Comparison of ENCODE assay signal across 8 cellular contexts in genomic region chr1:89843279-89844121, GRCh38. TPM values are rescaled to one million over a fixed set of nuclear protein-coding genes. Genes with fewer than 3 reads are reported as not detected.
DNase-seq lines count a peak whose midpoint lies in the region; ATAC-seq, FAIRE-seq and TF ChIP-seq lines count a peak whose summit lies in the region.

No MANE protein-coding gene starts in this region.

- H2BK5ac ChIP-seq in neuronal stem cell (ENCODE audit: low read length) = no peak overlapping the region

- no peaks in the 10 kb centered on the region for H3K9me3 Mint-ChIP-seq in activated T-helper 2 cell treated with anti-CD3 and anti-CD28 coated beads, Interferon-gamma antibody, Interleukin-2, Interleukin-4, amounts not matched to agents 10 μg/mL and 5 μg/mL and 100 μg/mL, durations not matched to agents 14 hours and 24 hours and 36 hours

- H3K27me3 Mint-ChIP-seq in activated T-helper 2 cell treated with anti-CD3 and anti-CD28 coated beads, Interferon-gamma antibody, Interleukin-2, Interleukin-4, amounts not matched to agents 10 μg/mL and 5 μg/mL and 100 μg/mL, durations not matched to agents 14 hours and 24 hours and 36 hours (ENCODE audit: low read depth) = no peaks in the 10 kb centered on the region

- peak overlapping the region; percentile 70 for H3K23ac ChIP-seq in neuronal stem cell (ENCODE audit: low read depth, low read length, poor library complexity)

- H3K36me3 ChIP-seq in neuronal stem cell (replicated peaks in 1 of 2; ENCODE audit: control insufficient read depth in 2 of 2, insufficient read depth in 2 of 2, low read length in 2 of 2) = peaks cover 4 to 89% of the 10 kb centered on the region in 2 donors

- intact Hi-C loops in activated T-helper 2 cell treated with anti-CD3 and anti-CD28 coated beads, Interferon-gamma antibody, Interleukin-2, Interleukin-4, amounts not matched to agents 10 μg/mL and 5 μg/mL and 100 μg/mL, durations not matched to agents 14 hours and 24 hours and 36 hours (cut with micrococcal nuclease) = loop anchor here (1.0 to 5.0 kb wide), 9 partner anchors 12 to 211 kb away; partner anchors contain the start of genes LRRC8C, LRRC8D and ZNF326

- H3K27ac ChIP-seq in neuronal stem cell (replicated peaks; ENCODE audit: low read length) (no peak overlapping the region), temporal lobe (ENCODE audit: low read depth, low read length) (peak overlapping the region; percentile 86)

- H3K4me1 Mint-ChIP-seq in activated T-helper 2 cell treated with anti-CD3 and anti-CD28 coated beads, Interferon-gamma antibody, Interleukin-2, Interleukin-4, amounts not matched to agents 10 μg/mL and 5 μg/mL and 100 μg/mL, durations not matched to agents 14 hours and 24 hours and 36 hours (ENCODE audit: low read depth) = peaks cover 68% of the 10 kb centered on the region

- peak; percentile 13 for TF ChIP-seq CTCF in foreskin fibroblast (IDR thresholded peaks at IDR 0.05; ENCODE audit: low read depth, low read length)

- H3K4me3 Mint-ChIP-seq in activated T-helper 2 cell treated with anti-CD3 and anti-CD28 coated beads, Interferon-gamma antibody, Interleukin-2, Interleukin-4, amounts not matched to agents 10 μg/mL and 5 μg/mL and 100 μg/mL, durations not matched to agents 14 hours and 24 hours and 36 hours (ENCODE audit: low read depth) = peak overlapping the region; percentile 93

- H4K8ac ChIP-seq in neuronal stem cell (ENCODE audit: low read depth, low read length) = no peak overlapping the region

- peaks cover 0 to 2% (median 0%) of the 10 kb centered on the region in 3 experiments for H3K27me3 ChIP-seq in neuronal stem cell (ENCODE audit: control insufficient read depth in 3 of 3, insufficient read depth in 3 of 3, low read depth in 1 of 3, low read length in 3 of 3)

- peak overlapping the region; percentile 94 for H3K27ac Mint-ChIP-seq in activated T-helper 2 cell treated with anti-CD3 and anti-CD28 coated beads, Interferon-gamma antibody, Interleukin-2, Interleukin-4, amounts not matched to agents 10 μg/mL and 5 μg/mL and 100 μg/mL, durations not matched to agents 14 hours and 24 hours and 36 hours

- peaks cover 3 to 5% of the 10 kb centered on the region in 2 donors for H3K4me1 ChIP-seq in neuronal stem cell (ENCODE audit: control insufficient read depth in 2 of 2, insufficient read depth in 1 of 2, low read depth in 1 of 2, low read length in 2 of 2)

- H3K36me3 Mint-ChIP-seq in activated T-helper 2 cell treated with anti-CD3 and anti-CD28 coated beads, Interferon-gamma antibody, Interleukin-2, Interleukin-4, amounts not matched to agents 10 μg/mL and 5 μg/mL and 100 μg/mL, durations not matched to agents 14 hours and 24 hours and 36 hours (ENCODE audit: low read depth) = peaks cover 42% of the 10 kb centered on the region

- no peak overlapping the region for H2AFZ ChIP-seq in neuronal stem cell (ENCODE audit: low read length)

- WGBS in neuronal stem cell (ENCODE audit: extremely low coverage in 2 of 2, insufficient read length in 2 of 2, insufficient replicate concordance in 1 of 2), 2 donors = no CpG with 5 or more reads among the region's 63 CpGs

- peak overlapping the region; percentile 22 for H2AK5ac ChIP-seq in neuronal stem cell (ENCODE audit: low read depth, low read length)

- no peak for FAIRE-seq in RCC 7860 (lab: Jason Lieb, UNC)

- no peak overlapping the region for H3K14ac ChIP-seq in neuronal stem cell (ENCODE audit: low read length)

- DNase-seq in Caki2 (ENCODE audit: low read depth) (peak; percentile 78), RCC 7860 (ENCODE audit: low spot score) (peak; percentile 47), foreskin fibroblast (peak; percentile 73 to 89), neuronal stem cell (ENCODE audit: low spot score) (peak; percentile 48)
- peak; percentile 74 for DNase-seq in activated T-helper 2 cell treated with anti-CD3 and anti-CD28 coated beads, Interferon-gamma antibody, Interleukin-2, Interleukin-4, amounts not matched to agents 10 μg/mL and 5 μg/mL and 100 μg/mL, durations not matched to agents 14 hours and 24 hours and 36 hours (ENCODE audit: low spot score)

- no peak overlapping the region for H2BK120ac ChIP-seq in neuronal stem cell (ENCODE audit: low read depth, low read length)

- H3K9me3 ChIP-seq in neuronal stem cell (replicated peaks in 1 of 2; ENCODE audit: control insufficient read depth in 2 of 2, insufficient read depth in 1 of 2, low read depth in 1 of 2, low read length in 2 of 2) = no peaks in the 10 kb centered on the region

- peak overlapping the region; percentile 84 for H2BK15ac ChIP-seq in neuronal stem cell (ENCODE audit: low read length)

- H3K18ac ChIP-seq in neuronal stem cell (ENCODE audit: low read length) = peak overlapping the region; percentile 83

- H2BK12ac ChIP-seq in neuronal stem cell (ENCODE audit: low read length) = no peak overlapping the region

- H3K4me3 ChIP-seq in foreskin fibroblast (ENCODE audit: low read depth in 1 of 2, low read length in 2 of 2) (peak overlapping the region; percentile 66 to 82), neuronal stem cell (ENCODE audit: low read length in 2 of 2) (peak overlapping the region in 1 of 2 donors; percentile 79)

- peak overlapping the region; percentile 88 for H3K9ac ChIP-seq in neuronal stem cell (ENCODE audit: low read depth, low read length, poor library complexity)

- H3K79me1 ChIP-seq in neuronal stem cell (ENCODE audit: low read depth, low read length) = peaks cover 5% of the 10 kb centered on the region

- no peak overlapping the region for H4K91ac ChIP-seq in neuronal stem cell (ENCODE audit: low read depth, low read length, poor library complexity)

- H3K4ac ChIP-seq in neuronal stem cell (ENCODE audit: low read length) = no peak overlapping the region

- ATAC-seq in GM19463 (IDR thresholded peaks at IDR 0.05; ENCODE audit: unreplicated experiment) (peak; percentile 88), HG03575 (IDR thresholded peaks at IDR 0.05; ENCODE audit: extremely low read depth, insufficient number of reproducible peaks, low FRiP score, unreplicated experiment) (peak; percentile 42)

- peak overlapping the region; percentile 98 for H3K4me2 ChIP-seq in neuronal stem cell (ENCODE audit: insufficient read depth, low read length, poor library complexity, severe bottlenecking)

- in situ Hi-C loops in Caki2 (cut with HindIII; ENCODE audit: low pct_unique_long_range_greater_than_20kb, low sequenced_read_pairs) = no loop called here

RNA-seq across cellular contexts. Expression of gene LRRC8D, which starts 22.7 kb away (rescaled TPM):
- 28.5 and 38.4 TPM in 2 replicates for total RNA-seq in Caki2 (2014; rRNA removed; shearing (Covaris generic); ENCODE audit: low replicate concordance)
- total RNA-seq in activated T-helper 2 cell treated with anti-CD3 and anti-CD28 coated beads, Interferon-gamma antibody, Interleukin-2, Interleukin-4, amounts not matched to agents 10 μg/mL and 5 μg/mL and 100 μg/mL, durations not matched to agents 14 hours and 24 hours and 36 hours = 28.6 and 33.3 TPM in 2 replicates
- 26.2 TPM for polyA plus RNA-seq in neuronal stem cell (2013, experiment 1 of 2)
- 27.3 TPM for polyA plus RNA-seq in neuronal stem cell (2013, experiment 2 of 2)
- 23.8 TPM for total RNA-seq in temporal lobe
